15 cellular contexts compared by ENCODE assay signal in genomic region chr11:132186699-132187098, GRCh38.
A peak's percentile ranks its signal among the peaks of the same experiment; 100 is the strongest.
DNase-seq lines count a peak whose midpoint lies in the region; ATAC-seq and TF ChIP-seq lines count a peak whose summit lies in the region.
"Had no signal": no experiment of that assay in that cellular context is flagged by ENCODE, and none has a peak within 500 bp of the region (broad histone marks: within the 10 kb centered on the region; RNA-seq: fewer than 3 reads in every experiment).

No MANE protein-coding gene starts in this region.

- H3K9ac ChIP-seq in NT2/D1 (ENCODE audit: insufficient read length, low read depth): no peak overlapping the region

- DNase-seq in NCI-H748 (lab: John Stamatoyannopoulos, UW; ENCODE audit: unreplicated experiment) (peak; percentile 2), NCI-H748 treated with DMSO at 0.1 percent for 48 hours (lab: John Stamatoyannopoulos, UW) (no peak), NT2/D1 (ENCODE audit: low read depth, low spot score) (peak; percentile 8), endothelial cell (ENCODE audit: low spot score) (peak; percentile 52), retinal pigment epithelial cell (ENCODE audit: low read depth) (no peak)
- no peak for DNase-seq in activated T-cell treated with anti-CD3 and anti-CD28 coated beads, Interleukin-2, amount 50 U/mL, for 4 hours
- DNase-seq: GOT3; left colon; naive thymus-derived CD8-positive, alpha-beta T cell; NCI-H226; transverse colon had no signal

- H3K9me3 Mint-ChIP-seq in endothelial cell (ENCODE audit: unreplicated experiment): no peaks in the 10 kb centered on the region
- peaks cover 10% of the 10 kb centered on the region for H3K9me3 Mint-ChIP-seq in activated T-cell treated with anti-CD3 and anti-CD28 coated beads, Interleukin-2, amount 50 U/mL, for 4 hours
- H3K9me3 Mint-ChIP-seq: dendritic cell treated with granulocyte-macrophage colony-stimulating factor and Interleukin-4, amounts not matched to agents 40 ng/mL and 50 ng/mL, for 4 days had no signal

- H3K4me1 ChIP-seq in NT2/D1 (ENCODE audit: insufficient read depth, insufficient read length): no peaks in the 10 kb centered on the region
- H3K4me1 ChIP-seq in gastroesophageal sphincter: no peaks in the 10 kb centered on the region
- H3K4me1 ChIP-seq: transverse colon had no signal

- 53 to 84% methylated on average over 5 to 6 of the region's 6 CpGs for WGBS in gastroesophageal sphincter (ENCODE audit: low coverage in 1 of 2), 2 donors

- no peaks in the 10 kb centered on the region for H3K36me3 Mint-ChIP-seq in endothelial cell (ENCODE audit: low read depth, unreplicated experiment)
- H3K36me3 Mint-ChIP-seq in activated T-cell treated with anti-CD3 and anti-CD28 coated beads, Interleukin-2, amount 50 U/mL, for 4 hours (ENCODE audit: insufficient read depth): no peaks in the 10 kb centered on the region
- H3K36me3 Mint-ChIP-seq: naive thymus-derived CD8-positive, alpha-beta T cell had no signal

- TF ChIP-seq CTCF in endothelial cell (IDR thresholded peaks at IDR 0.05; ENCODE audit: unreplicated experiment) (peak; percentile 56), retinal pigment epithelial cell (conservative IDR thresholded peaks at IDR 0.05; ENCODE audit: low read depth, low read length) (peak; percentile 44), gastroesophageal sphincter (IDR thresholded peaks at IDR 0.05) (no peak)

- H3K27me3 ChIP-seq in NT2/D1 (ENCODE audit: insufficient read depth, insufficient read length) (no peaks in the 10 kb centered on the region), gastroesophageal sphincter (no peaks in the 10 kb centered on the region)
- H3K27me3 ChIP-seq: transverse colon had no signal

- no peak overlapping the region for H3K27ac ChIP-seq in gastroesophageal sphincter
- H3K27ac ChIP-seq: transverse colon had no signal

- no peaks in the 10 kb centered on the region for H3K9me3 ChIP-seq in NT2/D1 (ENCODE audit: insufficient read depth, low read length)
- H3K9me3 ChIP-seq in gastroesophageal sphincter: no peaks in the 10 kb centered on the region
- H3K9me3 ChIP-seq: transverse colon had no signal

- H3K27ac Mint-ChIP-seq in endothelial cell (ENCODE audit: unreplicated experiment): no peak overlapping the region
- H3K27ac Mint-ChIP-seq: activated naive CD4-positive, alpha-beta T cell treated with anti-CD3 and anti-CD28 coated beads, Interleukin-2, amount 50 U/mL, for 72 hours; dendritic cell treated with granulocyte-macrophage colony-stimulating factor and Interleukin-4, amounts not matched to agents 40 ng/mL and 50 ng/mL, for 4 days; naive thymus-derived CD8-positive, alpha-beta T cell had no signal

- ATAC-seq in activated T-cell treated with anti-CD3 and anti-CD28 coated beads, Interleukin-2, amount 50 U/mL, for 4 hours: no peak
- ATAC-seq in HG03097 (IDR thresholded peaks at IDR 0.05; ENCODE audit: low FRiP score, unreplicated experiment) (no peak), gastroesophageal sphincter (no peak)
- ATAC-seq: activated naive CD4-positive, alpha-beta T cell treated with anti-CD3 and anti-CD28 coated beads, Interleukin-2, amount 50 U/mL, for 72 hours; left colon; naive thymus-derived CD8-positive, alpha-beta T cell had no signal

- H3K4me3 ChIP-seq in NT2/D1 (ENCODE audit: insufficient read length, low read depth): no peak overlapping the region
- H3K4me3 ChIP-seq in retinal pigment epithelial cell (ENCODE audit: low read length): no peak overlapping the region
- no peak overlapping the region for H3K4me3 ChIP-seq in gastroesophageal sphincter
- H3K4me3 ChIP-seq: transverse colon had no signal

- no peak for TF ChIP-seq EP300 in gastroesophageal sphincter (IDR thresholded peaks at IDR 0.05)

- no peak overlapping the region for H3K4me3 Mint-ChIP-seq in endothelial cell (ENCODE audit: unreplicated experiment)
- no peak overlapping the region for H3K4me3 Mint-ChIP-seq in activated T-cell treated with anti-CD3 and anti-CD28 coated beads, Interleukin-2, amount 50 U/mL, for 4 hours
- H3K4me3 Mint-ChIP-seq: dendritic cell treated with granulocyte-macrophage colony-stimulating factor and Interleukin-4, amounts not matched to agents 40 ng/mL and 50 ng/mL, for 4 days; naive thymus-derived CD8-positive, alpha-beta T cell had no signal

- no peaks in the 10 kb centered on the region for H3K36me3 ChIP-seq in NT2/D1 (ENCODE audit: insufficient read depth, insufficient read length, low read length)
- no peaks in the 10 kb centered on the region for H3K36me3 ChIP-seq in gastroesophageal sphincter
- H3K36me3 ChIP-seq: transverse colon had no signal

- no peaks in the 10 kb centered on the region for H3K27me3 Mint-ChIP-seq in endothelial cell (ENCODE audit: unreplicated experiment)
- H3K27me3 Mint-ChIP-seq in activated T-cell treated with anti-CD3 and anti-CD28 coated beads, Interleukin-2, amount 50 U/mL, for 4 hours (ENCODE audit: low read depth): no peaks in the 10 kb centered on the region
- H3K27me3 Mint-ChIP-seq: dendritic cell treated with granulocyte-macrophage colony-stimulating factor and Interleukin-4, amounts not matched to agents 40 ng/mL and 50 ng/mL, for 4 days had no signal

- no peak for TF ChIP-seq POLR2A in gastroesophageal sphincter (IDR thresholded peaks at IDR 0.05)

- no peaks in the 10 kb centered on the region for H3K4me1 Mint-ChIP-seq in endothelial cell (ENCODE audit: unreplicated experiment)
- no peaks in the 10 kb centered on the region for H3K4me1 Mint-ChIP-seq in activated T-cell treated with anti-CD3 and anti-CD28 coated beads, Interleukin-2, amount 50 U/mL, for 4 hours (ENCODE audit: low read depth)
- H3K4me1 Mint-ChIP-seq: naive thymus-derived CD8-positive, alpha-beta T cell had no signal

Comparison
In these comparisons a context has a peak if more than half of its experiments do, and no peak if none do; other contexts are left out.
1. DNase-seq: peak in NCI-H748 (single experiment), NT2/D1 (single experiment) and endothelial cell (single experiment); none in NCI-H748 treated with DMSO at 0.1 percent for 48 hours (single experiment), retinal pigment epithelial cell (single experiment) and activated T-cell treated with anti-CD3 and anti-CD28 coated beads, Interleukin-2, amount 50 U/mL, for 4 hours (single experiment).
2. CTCF ChIP-seq: peak in endothelial cell (single experiment) and retinal pigment epithelial cell (single experiment); none in gastroesophageal sphincter (0 of 4).